Comparison of ENCODE assay signal across 10 cellular contexts in genomic region chr17:3659541-3660111, GRCh38. TPM values are rescaled to one million over a fixed set of nuclear protein-coding genes. Genes with fewer than 3 reads are reported as not detected.
DNase-seq lines count a peak whose midpoint lies in the region; ATAC-seq and TF ChIP-seq lines count a peak whose summit lies in the region.
"Had no signal": no experiment of that assay in that cellular context is flagged by ENCODE, and none has a peak within 500 bp of the region (broad histone marks: within the 10 kb centered on the region; RNA-seq: fewer than 3 reads in every experiment).

No MANE protein-coding gene starts in this region.

- H3K27me3 Mint-ChIP-seq in activated T-cell treated with anti-CD3 and anti-CD28 coated beads, Interleukin-2, amount 50 U/mL, for 24 hours: no peaks in the 10 kb centered on the region
- H3K27me3 Mint-ChIP-seq: activated naive CD8-positive, alpha-beta T cell had no signal

- H3K4me1 Mint-ChIP-seq in activated T-cell treated with anti-CD3 and anti-CD28 coated beads, Interleukin-2, amount 50 U/mL, for 24 hours (ENCODE audit: low read depth): no peaks in the 10 kb centered on the region

- H3K9me3 Mint-ChIP-seq in activated T-cell treated with anti-CD3 and anti-CD28 coated beads, Interleukin-2, amount 50 U/mL, for 24 hours: no peaks in the 10 kb centered on the region

- no peak overlapping the region for H2AFZ ChIP-seq in OCI-LY7 (ENCODE audit: low read length)

- no peaks in the 10 kb centered on the region for H3K27me3 ChIP-seq in esophagus (ENCODE audit: control insufficient read depth in 1 of 2, insufficient read depth in 2 of 2, low read length in 2 of 2)

- TF ChIP-seq CTCF in OCI-LY7 (conservative IDR thresholded peaks at IDR 0.05; ENCODE audit: low read length): no peak

- H3K4me3 Mint-ChIP-seq in activated T-cell treated with anti-CD3 and anti-CD28 coated beads, Interleukin-2, amount 50 U/mL, for 24 hours: no peak overlapping the region
- H3K4me3 Mint-ChIP-seq: activated naive CD8-positive, alpha-beta T cell had no signal

- H3K4me3 ChIP-seq in esophagus (ENCODE audit: low read depth in 1 of 2, low read length in 2 of 2) (no peak overlapping the region), OCI-LY7 (ENCODE audit: low read depth, low read length, poor library complexity, severe bottlenecking) (no peak overlapping the region)

- no peaks in the 10 kb centered on the region for H3K9me2 ChIP-seq in OCI-LY7 (ENCODE audit: insufficient read depth, low read length)

- H3K9me3 ChIP-seq in esophagus (ENCODE audit: control insufficient read depth in 2 of 2, insufficient read depth in 1 of 2, low read depth in 1 of 2, low read length in 1 of 2): no peaks in the 10 kb centered on the region
- no peaks in the 10 kb centered on the region for H3K9me3 ChIP-seq in OCI-LY7 (ENCODE audit: low read length)

- H3K36me3 Mint-ChIP-seq in activated T-cell treated with anti-CD3 and anti-CD28 coated beads, Interleukin-2, amount 50 U/mL, for 24 hours (ENCODE audit: low read depth): peaks cover 27% of the 10 kb centered on the region
- H3K36me3 Mint-ChIP-seq: activated naive CD8-positive, alpha-beta T cell had no signal

- H3K36me3 ChIP-seq in esophagus (ENCODE audit: control insufficient read depth in 2 of 2, insufficient read depth in 2 of 2, low read length in 1 of 2) (peaks cover 19 to 25% of the 10 kb centered on the region in 2 donors), OCI-LY7 (ENCODE audit: insufficient read depth, low read length) (no peaks in the 10 kb centered on the region)

- BruUV-seq in OCI-LY7 (replicated peaks; lab: Mats Ljungman, UMichigan): no TSS peak

- peak; percentile 53 for DNase-seq in DMS53 (lab: John Stamatoyannopoulos, UW)
- DNase-seq in DMS53 treated with DMSO at 0.1 percent for 48 hours (lab: John Stamatoyannopoulos, UW; ENCODE audit: unreplicated experiment): no peak
- peak; percentile 14 for DNase-seq in midbrain (lab: John Stamatoyannopoulos, UW)
- no peak for DNase-seq in stimulated activated naive CD8-positive, alpha-beta T cell treated with anti-CD3 and anti-CD28 coated beads, Interleukin-15, Interleukin-2, amounts not matched to agents 100 U/mL and 50 U/mL, for 24 hours
- no peak for DNase-seq in activated T-cell treated with anti-CD3 and anti-CD28 coated beads, Interleukin-2, amount 50 U/mL, for 24 hours
- no peak for DNase-seq in OCI-LY7 (ENCODE audit: low spot score)
- DNase-seq: stimulated activated CD4-positive, alpha-beta T cell treated with anti-CD3 and anti-CD28 coated beads, Interleukin-15, amount 100 ng/mL, for 24 hours had no signal

- H3K27ac Mint-ChIP-seq in activated T-cell treated with anti-CD3 and anti-CD28 coated beads, Interleukin-2, amount 50 U/mL, for 24 hours: no peak overlapping the region
- H3K27ac Mint-ChIP-seq: activated naive CD8-positive, alpha-beta T cell had no signal

- intact Hi-C loops in OCI-LY7 (cut with micrococcal nuclease; ENCODE audit: unreplicated experiment): no loop called here

- no peaks in the 10 kb centered on the region for H4K20me1 ChIP-seq in OCI-LY7 (ENCODE audit: insufficient read depth, low read length)

- H3K4me2 ChIP-seq in OCI-LY7 (ENCODE audit: low read length): no peak overlapping the region

- no peaks in the 10 kb centered on the region for H3K79me2 ChIP-seq in OCI-LY7 (ENCODE audit: insufficient read depth, low read depth, low read length)

- peaks cover 10 to 28% of the 10 kb centered on the region in 2 donors for H3K4me1 ChIP-seq in esophagus (ENCODE audit: control insufficient read depth in 2 of 2, insufficient read depth in 2 of 2, low read length in 1 of 2)
- no peaks in the 10 kb centered on the region for H3K4me1 ChIP-seq in OCI-LY7 (ENCODE audit: insufficient read depth, low read length, poor library complexity, severe bottlenecking)

- WGBS in esophagus, 2 donors: 27 to 61% methylated on average over 21 to 22 of the region's 22 CpGs

- no peak for ATAC-seq in GM21723 (IDR thresholded peaks at IDR 0.05; ENCODE audit: unreplicated experiment)
- ATAC-seq in stimulated activated naive CD8-positive, alpha-beta T cell treated with anti-CD3 and anti-CD28 coated beads, Interleukin-15, Interleukin-2, amounts not matched to agents 100 U/mL and 50 U/mL, for 24 hours: no peak

- peak overlapping the region; percentile 74 to 87 for H3K27ac ChIP-seq in esophagus (ENCODE audit: low read depth in 2 of 2, low read length in 1 of 2)
- H3K27ac ChIP-seq in OCI-LY7 (ENCODE audit: low read depth, low read length, poor library complexity, severe bottlenecking): no peak overlapping the region

- POLR2A ChIA-PET in OCI-LY7 (lab: Charles Lee): no interaction called here

- CTCF ChIA-PET in OCI-LY7 (lab: Charles Lee; ENCODE audit: unreplicated experiment): no interaction called here

RNA-seq across cellular contexts. Expression of gene TAX1BP3, which starts 8.8 kb away (rescaled TPM):
- 100 to 1,000 TPM; 158 to 248 TPM for polyA plus RNA-seq in esophagus
- total RNA-seq in OCI-LY7 (2014; rRNA removed; shearing (Covaris generic)): 12.4 and 19.8 TPM in 2 replicates
- 24.3 and 24.8 TPM in 2 replicates for total RNA-seq in OCI-LY7 (2022)

RNA-seq across cellular contexts. Expression of gene EMC6, which starts 9.0 kb away (rescaled TPM):
- polyA plus RNA-seq in esophagus: 10 to 100 TPM; 50.6 to 73.3 TPM
- 32.5 and 36.0 TPM in 2 replicates for total RNA-seq in OCI-LY7 (2014; rRNA removed; shearing (Covaris generic))
- 53.7 and 54.6 TPM in 2 replicates for total RNA-seq in OCI-LY7 (2022)

RNA-seq across cellular contexts. Expression of gene CTNS, which starts 23.1 kb away (rescaled TPM):
- polyA plus RNA-seq in esophagus: 1 to 10 TPM; 3.6 to 4.1 TPM
- total RNA-seq in OCI-LY7 (2014; rRNA removed; shearing (Covaris generic)): 5.6 and 6.7 TPM in 2 replicates
- 11.9 and 13.6 TPM in 2 replicates for total RNA-seq in OCI-LY7 (2022)

RNA-seq across cellular contexts. Expression of gene SHPK, which starts 23.6 kb away (rescaled TPM):
- polyA plus RNA-seq in esophagus: 1 to 10 TPM; 7.2 to 8.5 TPM
- 17.0 and 21.4 TPM in 2 replicates for total RNA-seq in OCI-LY7 (2014; rRNA removed; shearing (Covaris generic))
- 15.7 and 16.9 TPM in 2 replicates for total RNA-seq in OCI-LY7 (2022)

RNA-seq across cellular contexts. Expression of gene P2RX5, which starts 36.3 kb away (rescaled TPM):
- polyA plus RNA-seq in esophagus: 1 to 10 TPM in 1 of 2 donors, under 1 TPM in 1; 0.36 to 1.8 TPM
- total RNA-seq in OCI-LY7 (2014; rRNA removed; shearing (Covaris generic)): 143 and 150 TPM in 2 replicates
- 173 and 195 TPM in 2 replicates for total RNA-seq in OCI-LY7 (2022)

Comparison
In these comparisons a context has a peak if more than half of its experiments do, and no peak if none do; other contexts are left out.
1. DNase-seq: peak in DMS53 (single experiment) and midbrain (single experiment); none in DMS53 treated with DMSO at 0.1 percent for 48 hours (single experiment), stimulated activated naive CD8-positive, alpha-beta T cell treated with anti-CD3 and anti-CD28 coated beads, Interleukin-15, Interleukin-2, amounts not matched to agents 100 U/mL and 50 U/mL, for 24 hours (single experiment), activated T-cell treated with anti-CD3 and anti-CD28 coated beads, Interleukin-2, amount 50 U/mL, for 24 hours (single experiment) and OCI-LY7 (single experiment).